Comparison of ENCODE assay signal across 8 cellular contexts in genomic region chr5:108728566-108729305, GRCh38. TPM values are rescaled to one million over a fixed set of nuclear protein-coding genes. Genes with fewer than 3 reads are reported as not detected.
DNase-seq lines count a peak whose midpoint lies in the region; ATAC-seq and TF ChIP-seq lines count a peak whose summit lies in the region.

No MANE protein-coding gene starts in this region.

- TF ChIP-seq POLR2A in erythroblast (IDR thresholded peaks at IDR 0.05; ENCODE audit: low read length), result no peak

- no peaks in the 10 kb centered on the region for H3K36me3 Mint-ChIP-seq in activated CD4-positive, alpha-beta memory T cell treated with anti-CD3 and anti-CD28 coated beads, Interleukin-2, amount 10 ng/mL, durations not matched to agents 7 days and 5 days (ENCODE audit: low read depth)
- H3K36me3 Mint-ChIP-seq in progenitor cell of endocrine pancreas (ENCODE audit: insufficient read depth), result no peaks in the 10 kb centered on the region

- peaks cover 25% of the 10 kb centered on the region for H3K4me1 Mint-ChIP-seq in activated CD4-positive, alpha-beta memory T cell treated with anti-CD3 and anti-CD28 coated beads, Interleukin-2, amount 10 ng/mL, durations not matched to agents 7 days and 5 days
- peaks cover 17% of the 10 kb centered on the region for H3K4me1 Mint-ChIP-seq in progenitor cell of endocrine pancreas (ENCODE audit: low read depth)

- H3K9me3 Mint-ChIP-seq in activated CD4-positive, alpha-beta memory T cell treated with anti-CD3 and anti-CD28 coated beads, Interleukin-2, amount 10 ng/mL, durations not matched to agents 7 days and 5 days, result no peaks in the 10 kb centered on the region
- H3K9me3 Mint-ChIP-seq in progenitor cell of endocrine pancreas (ENCODE audit: low read depth), result no peaks in the 10 kb centered on the region

- no peaks in the 10 kb centered on the region for H3K27me3 ChIP-seq in AG04450 (ENCODE audit: control insufficient read depth, insufficient read depth, low read length)

- POLR2A ChIA-PET in AG04450 (lab: Yijun Ruan, JAX), result interaction anchor here (0.6 to 1.9 kb wide), 3 partner anchors 20 to 81 kb away, joined by 3 to 28 read pairs (median 4); partner anchors contain the start of gene FER
- POLR2A ChIA-PET in activated CD4-positive, alpha-beta memory T cell treated with anti-CD3 and anti-CD28 coated beads, Interleukin-2, amount 10 ng/mL, durations not matched to agents 7 days and 5 days (lab: Charles Lee), result interaction anchor here (0.7 to 3.0 kb wide), 7 partner anchors 13 to 961 kb away, joined by 3 to 22 read pairs (median 3); partner anchors contain the start of genes FER, MAN2A1 and PJA2

- CTCF ChIA-PET in AG04450 (lab: Charles Lee), result interaction anchor here (0.6 to 1.8 kb wide), 3 partner anchors 48 to 207 kb away, joined by 3 to 9 read pairs (median 6); no protein-coding TSS in a partner anchor
- CTCF ChIA-PET in activated CD4-positive, alpha-beta memory T cell treated with anti-CD3 and anti-CD28 coated beads, Interleukin-2, amount 10 ng/mL, durations not matched to agents 7 days and 5 days (lab: Charles Lee), result interaction anchor here (1.0 to 1.4 kb wide), 2 partner anchors 16 to 22 kb away, joined by 3 read pairs; no protein-coding TSS in a partner anchor

- ATAC-seq in GM19455 (IDR thresholded peaks at IDR 0.05; ENCODE audit: unreplicated experiment) (peak; percentile 27), HG03521 (IDR thresholded peaks at IDR 0.05; ENCODE audit: unreplicated experiment) (peak; percentile 7)

- H3K27ac ChIP-seq in AG04450 (ENCODE audit: low read depth, low read length), result no peak overlapping the region

- TF ChIP-seq CTCF in AG04450 (IDR thresholded peaks at IDR 0.05; ENCODE audit: low read depth, low read length), result no peak
- no peak for TF ChIP-seq CTCF in progenitor cell of endocrine pancreas (IDR thresholded peaks at IDR 0.05; ENCODE audit: unreplicated experiment)

- peak overlapping the region; percentile 3 for H3K27ac Mint-ChIP-seq in activated CD4-positive, alpha-beta memory T cell treated with anti-CD3 and anti-CD28 coated beads, Interleukin-2, amount 10 ng/mL, durations not matched to agents 7 days and 5 days
- H3K27ac Mint-ChIP-seq in progenitor cell of endocrine pancreas, result peak overlapping the region; percentile 90

- H3K9me3 ChIP-seq in AG04450 (ENCODE audit: control insufficient read depth, insufficient read depth, low read length), result no peaks in the 10 kb centered on the region

- H3K4me3 ChIP-seq in AG04450 (ENCODE audit: low read depth, low read length), result peak overlapping the region; percentile 81

- H3K4me3 Mint-ChIP-seq in activated CD4-positive, alpha-beta memory T cell treated with anti-CD3 and anti-CD28 coated beads, Interleukin-2, amount 10 ng/mL, durations not matched to agents 7 days and 5 days, result peak overlapping the region; percentile 69
- peak overlapping the region; percentile 90 for H3K4me3 Mint-ChIP-seq in progenitor cell of endocrine pancreas (ENCODE audit: low read depth)

- DNase-seq in AG04450 (ENCODE audit: low read depth, low spot score) (no peak), erythroblast (lab: John Stamatoyannopoulos, UW) (peak; percentile 33 to 54), progenitor cell of endocrine pancreas (ENCODE audit: low spot score, unreplicated experiment) (no peak), HuH-7 (ENCODE audit: low spot score) (no peak), COR-L47 (lab: John Stamatoyannopoulos, UW) (no peak)
- DNase-seq in activated CD4-positive, alpha-beta memory T cell treated with anti-CD3 and anti-CD28 coated beads, Interleukin-2, amount 10 ng/mL, durations not matched to agents 7 days and 5 days, result peak; percentile 49

- H3K27me3 Mint-ChIP-seq in activated CD4-positive, alpha-beta memory T cell treated with anti-CD3 and anti-CD28 coated beads, Interleukin-2, amount 10 ng/mL, durations not matched to agents 7 days and 5 days, result peaks cover 49% of the 10 kb centered on the region
- H3K27me3 Mint-ChIP-seq in progenitor cell of endocrine pancreas, result peaks cover 6% of the 10 kb centered on the region

RNA-seq across cellular contexts. Expression of gene FER, which starts 19.0 kb away (rescaled TPM):
- 10.8 and 19.0 TPM in 2 replicates for polyA plus RNA-seq in AG04450 (2011; rRNA removed)
- 31.5 and 59.3 TPM in 2 replicates for polyA minus RNA-seq in AG04450 (2011; rRNA and poly(A)+ RNA removed)
- total RNA-seq in activated CD4-positive, alpha-beta memory T cell treated with anti-CD3 and anti-CD28 coated beads, Interleukin-2, amount 10 ng/mL, durations not matched to agents 7 days and 5 days, result 1 to 10 TPM; 6.0 to 7.8 TPM
- 31.0 and 34.8 TPM in 2 replicates for total RNA-seq in progenitor cell of endocrine pancreas

Comparison
In these comparisons a context has a peak if more than half of its experiments do, and no peak if none do; other contexts are left out.
1. DNase-seq: peak in activated CD4-positive, alpha-beta memory T cell treated with anti-CD3 and anti-CD28 coated beads, Interleukin-2, amount 10 ng/mL, durations not matched to agents 7 days and 5 days (single experiment) and erythroblast (2 of 2); none in AG04450 (single experiment), progenitor cell of endocrine pancreas (single experiment), HuH-7 (single experiment) and COR-L47 (single experiment).